In the genomic region with DNA sequence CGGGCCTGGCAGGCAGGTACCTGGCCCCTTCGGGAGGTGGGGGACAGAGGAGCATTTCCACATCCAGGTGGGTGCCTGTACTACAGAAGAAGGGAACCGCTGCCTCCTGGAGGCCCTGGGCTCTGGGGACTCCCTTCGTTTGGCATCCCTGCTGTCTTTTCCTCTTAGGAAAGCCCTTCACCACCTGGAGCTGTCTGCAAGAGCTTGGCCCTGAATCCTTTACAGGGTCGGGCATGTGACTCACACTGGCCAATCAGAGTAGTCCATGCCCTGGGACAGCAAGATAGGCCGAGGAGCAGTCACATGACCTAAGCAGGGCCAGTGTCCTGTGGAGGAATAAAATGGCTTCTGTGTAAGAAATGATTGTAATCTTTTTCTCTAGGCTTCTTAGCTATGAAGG, we compare ENCODE assay signal across 20 cellular contexts.
DNase-seq lines count a peak whose midpoint lies in the region; ATAC-seq and TF ChIP-seq lines count a peak whose summit lies in the region.
"Had no signal": no experiment of that assay in that cellular context is flagged by ENCODE, and none has a peak within 500 bp of the region (broad histone marks: within the 10 kb centered on the region; RNA-seq: fewer than 3 reads in every experiment).

No MANE protein-coding gene starts in this region.

- H3K27me3 ChIP-seq in WERI-Rb-1 (ENCODE audit: insufficient read depth, low read depth, severe bottlenecking) (no peaks in the 10 kb centered on the region), mesendoderm (ENCODE audit: insufficient read depth, low read length, poor library complexity) (no peaks in the 10 kb centered on the region)
- H3K27me3 ChIP-seq: brain microvascular endothelial cell had no signal

- H3K79me1 ChIP-seq in mesendoderm (ENCODE audit: low read length) = no peaks in the 10 kb centered on the region

- POLR2A ChIA-PET in HEK293T (lab: Yijun Ruan, JAX) = no interaction called here

- no peak for ATAC-seq in HG02610 (IDR thresholded peaks at IDR 0.05; ENCODE audit: unreplicated experiment)
- ATAC-seq: activated T-cell treated with anti-CD3 and anti-CD28 coated beads, Interleukin-2, amount 50 U/mL, for 4 hours; CD8-positive, alpha-beta T cell; naive thymus-derived CD8-positive, alpha-beta T cell had no signal

- H3K27ac ChIP-seq in WERI-Rb-1 (no peak overlapping the region), mesendoderm (ENCODE audit: low read depth, low read length) (no peak overlapping the region)
- H3K27ac ChIP-seq: brain microvascular endothelial cell, skin epidermis, VCaP had no signal

- H3K9ac ChIP-seq in mesendoderm (ENCODE audit: low read length) = no peak overlapping the region

- H3K79me2 ChIP-seq in mesendoderm (ENCODE audit: control insufficient read depth, insufficient read depth, low read length) = no peaks in the 10 kb centered on the region

- H3K4me1 ChIP-seq in mesendoderm (ENCODE audit: control insufficient read depth, low read depth, low read length) = no peaks in the 10 kb centered on the region

- H3K18ac ChIP-seq in mesendoderm (ENCODE audit: low read length) = no peak overlapping the region

- H3K36me3 ChIP-seq in WERI-Rb-1 = no peaks in the 10 kb centered on the region
- H3K36me3 ChIP-seq in mesendoderm (ENCODE audit: control insufficient read depth, insufficient read depth, low read length) = no peaks in the 10 kb centered on the region
- H3K36me3 ChIP-seq: brain microvascular endothelial cell had no signal

- H3K4ac ChIP-seq in mesendoderm (ENCODE audit: low read depth, low read length) = no peak overlapping the region

- DNase-seq in NCI-H146 (lab: John Stamatoyannopoulos, UW) (peak; percentile 17), NCI-H146 treated with DMSO at 0.1 percent for 48 hours (lab: John Stamatoyannopoulos, UW; ENCODE audit: unreplicated experiment) (no peak), HEK293T (ENCODE audit: extremely low spot score) (peak; percentile 20), WERI-Rb-1 (no peak), mesendoderm (peak; percentile 41), SIG-M5 treated with dmso at 0.1 percent for 504 hours (lab: John Stamatoyannopoulos, UW; ENCODE audit: unreplicated experiment) (no peak), cerebellar cortex (ENCODE audit: low spot score) (no peak)
- DNase-seq: activated CD4-positive, alpha-beta T cell treated with anti-CD3 and anti-CD28 coated beads, Interleukin-2, amount 50 U/mL, for 1 hour; activated naive CD4-positive, alpha-beta T cell treated with anti-CD3 and anti-CD28 coated beads, Interleukin-2, amount 10 ng/mL, durations not matched to agents 7 days and 5 days; activated T-cell treated with anti-CD3 and anti-CD28 coated beads, Interleukin-2, amount 50 U/mL, for 4 hours; brain microvascular endothelial cell; CD8-positive, alpha-beta T cell; glutamatergic neuron; naive thymus-derived CD8-positive, alpha-beta T cell; NCI-H1694; NCI-H226; NCI-H748 treated with DMSO at 0.1 percent for 48 hours had no signal

- H3K56ac ChIP-seq in mesendoderm (ENCODE audit: low read length) = no peak overlapping the region

- no peak overlapping the region for H2AK5ac ChIP-seq in mesendoderm (ENCODE audit: low read length)

- H4K8ac ChIP-seq in mesendoderm (ENCODE audit: low read depth, low read length) = no peak overlapping the region

- CTCF ChIA-PET in HEK293T (lab: Yijun Ruan, JAX) = no interaction called here

- H3K4me3 ChIP-seq in WERI-Rb-1 (ENCODE audit: low read depth, low read length) = no peak overlapping the region
- H3K4me3 ChIP-seq in mesendoderm (ENCODE audit: low read length) = no peak overlapping the region
- H3K4me3 ChIP-seq: skin epidermis had no signal

- no peak overlapping the region for H2BK15ac ChIP-seq in mesendoderm (replicated peaks; ENCODE audit: low read depth)

- no peak overlapping the region for H3K23ac ChIP-seq in mesendoderm (ENCODE audit: low read length)

- no peak overlapping the region for H2BK120ac ChIP-seq in mesendoderm (ENCODE audit: low read depth, low read length)

- TF ChIP-seq CTCF in WERI-Rb-1 (IDR thresholded peaks at IDR 0.05; ENCODE audit: low read depth, low read length) = 0 out of 2 replicates have a peak, but pooled peaks have one; percentile 8

- no peak overlapping the region for H2BK5ac ChIP-seq in mesendoderm (ENCODE audit: low read length)

- H4K5ac ChIP-seq in mesendoderm (ENCODE audit: low read length) = no peak overlapping the region

- no peaks in the 10 kb centered on the region for H3K9me3 ChIP-seq in WERI-Rb-1 (ENCODE audit: severe bottlenecking)

- WGBS in mesendoderm (ENCODE audit: extremely low coverage, insufficient coverage, low lambda C conversion rate) = no CpG with 5 or more reads among the region's 6 CpGs

- H3K4me2 ChIP-seq in mesendoderm (ENCODE audit: low read length) = no peak overlapping the region

TF ChIP-seq in HEK293T, 16 proteins besides CTCF, POLR2A, EP300 and RAD21:
- TF ChIP-seq ZNF384 (IDR thresholded peaks at IDR 0.05) (no peak), L3MBTL2 (conservative IDR thresholded peaks at IDR 0.05) (no peak), NFRKB (IDR thresholded peaks at IDR 0.05) (no peak), FOXA1 (IDR thresholded peaks at IDR 0.05) (no peak), HDGF (IDR thresholded peaks at IDR 0.05; ENCODE audit: borderline replicate concordance) (no peak), BHLHE40 (IDR thresholded peaks at IDR 0.05; ENCODE audit: borderline replicate concordance) (no peak), ELF4 (IDR thresholded peaks at IDR 0.05) (no peak), TARDBP (IDR thresholded peaks at IDR 0.05) (no peak), LEF1 (IDR thresholded peaks at IDR 0.05; ENCODE audit: borderline replicate concordance) (no peak), SUZ12 (IDR thresholded peaks at IDR 0.05) (no peak), CTBP1 (IDR thresholded peaks at IDR 0.05; ENCODE audit: borderline replicate concordance) (no peak), SP1 (IDR thresholded peaks at IDR 0.05) (no peak), FOXK2 (IDR thresholded peaks at IDR 0.05) (no peak), FOXM1 (IDR thresholded peaks at IDR 0.05; ENCODE audit: borderline replicate concordance) (no peak), ARNT (IDR thresholded peaks at IDR 0.05) (no peak)
- TF ChIP-seq, protein P1, sequence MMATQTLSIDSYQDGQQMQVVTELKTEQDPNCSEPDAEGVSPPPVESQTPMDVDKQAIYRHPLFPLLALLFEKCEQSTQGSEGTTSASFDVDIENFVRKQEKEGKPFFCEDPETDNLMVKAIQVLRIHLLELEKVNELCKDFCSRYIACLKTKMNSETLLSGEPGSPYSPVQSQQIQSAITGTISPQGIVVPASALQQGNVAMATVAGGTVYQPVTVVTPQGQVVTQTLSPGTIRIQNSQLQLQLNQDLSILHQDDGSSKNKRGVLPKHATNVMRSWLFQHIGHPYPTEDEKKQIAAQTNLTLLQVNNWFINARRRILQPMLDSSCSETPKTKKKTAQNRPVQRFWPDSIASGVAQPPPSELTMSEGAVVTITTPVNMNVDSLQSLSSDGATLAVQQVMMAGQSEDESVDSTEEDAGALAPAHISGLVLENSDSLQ (IDR thresholded peaks at IDR 0.05) = no peak
TF ChIP-seq in HEK293T: peak in this region for 0.

Comparison
In these comparisons a context has a peak if more than half of its experiments do, and no peak if none do; other contexts are left out.
1. DNase-seq: peak in NCI-H146 (single experiment), HEK293T (single experiment) and mesendoderm (single experiment); none in NCI-H146 treated with DMSO at 0.1 percent for 48 hours (single experiment), WERI-Rb-1 (single experiment), SIG-M5 treated with dmso at 0.1 percent for 504 hours (single experiment) and cerebellar cortex (single experiment).